Comparison of ENCODE assay signal across 8 cellular contexts in genomic region chr6:109095821-109096084, GRCh38. TPM values are rescaled to one million over a fixed set of nuclear protein-coding genes. Genes with fewer than 3 reads are reported as not detected.
A peak's percentile ranks its signal among the peaks of the same experiment; 100 is the strongest.
DNase-seq lines count a peak whose midpoint lies in the region; ATAC-seq and TF ChIP-seq lines count a peak whose summit lies in the region.

No MANE protein-coding gene starts in this region.

- no peaks in the 10 kb centered on the region for H3K27me3 ChIP-seq in ascending aorta
- H3K27me3 ChIP-seq in right lobe of liver: no peaks in the 10 kb centered on the region
- no peaks in the 10 kb centered on the region for H3K27me3 ChIP-seq in tibial artery

- H3K4me1 ChIP-seq in ascending aorta (peaks cover 2 to 13% of the 10 kb centered on the region in 2 donors), right lobe of liver (peaks cover 0 to 24% (median 0%) of the 10 kb centered on the region in 4 donors), tibial artery (peaks cover 0 to 31% (median 20%) of the 10 kb centered on the region in 4 donors)

- peak overlapping the region; percentile 100 for H3K27ac Mint-ChIP-seq in activated T-cell treated with anti-CD3 and anti-CD28 coated beads, Interleukin-2, amount 50 U/mL, for 24 hours

- peak overlapping the region; percentile 95 for H3K4me3 Mint-ChIP-seq in activated T-cell treated with anti-CD3 and anti-CD28 coated beads, Interleukin-2, amount 50 U/mL, for 24 hours

- WGBS in right lobe of liver (ENCODE audit: insufficient coverage, low coverage, low lambda C conversion rate, missing lambda C conversion rate): 0% methylated on average over 8 of the region's 8 CpGs

- H3K9me3 Mint-ChIP-seq in activated T-cell treated with anti-CD3 and anti-CD28 coated beads, Interleukin-2, amount 50 U/mL, for 24 hours: no peaks in the 10 kb centered on the region

- peaks cover 28% of the 10 kb centered on the region for H3K36me3 Mint-ChIP-seq in activated T-cell treated with anti-CD3 and anti-CD28 coated beads, Interleukin-2, amount 50 U/mL, for 24 hours (ENCODE audit: low read depth)

- H3K9me3 ChIP-seq in ascending aorta (no peaks in the 10 kb centered on the region), right lobe of liver (no peaks in the 10 kb centered on the region), tibial artery (no peaks in the 10 kb centered on the region)

- peaks cover 44% of the 10 kb centered on the region for H3K4me1 Mint-ChIP-seq in activated T-cell treated with anti-CD3 and anti-CD28 coated beads, Interleukin-2, amount 50 U/mL, for 24 hours (ENCODE audit: low read depth)

- H3K27ac ChIP-seq in ascending aorta (peak overlapping the region; percentile 95 to 97), right lobe of liver (peak overlapping the region; percentile 94 to 98 (median 96)), tibial artery (peak overlapping the region; percentile 96 to 97)

- ATAC-seq in right lobe of liver (peak in 2 of 4 donors; percentile 0 to 5), HG02938 (IDR thresholded peaks at IDR 0.05; ENCODE audit: unreplicated experiment) (no peak)

- peak overlapping the region; percentile 64 to 69 for H3K4me3 ChIP-seq in ascending aorta
- peak overlapping the region; percentile 57 to 91 (median 77) for H3K4me3 ChIP-seq in right lobe of liver
- peak overlapping the region; percentile 64 to 74 for H3K4me3 ChIP-seq in tibial artery

- no peak for DNase-seq in activated T-cell treated with anti-CD3 and anti-CD28 coated beads, Interleukin-2, amount 50 U/mL, for 24 hours
- DNase-seq in activated T-cell treated with anti-CD3 and anti-CD28 coated beads, Interleukin-2, amount 50 U/mL, for 48 hours: no peak
- DNase-seq in ascending aorta (ENCODE audit: low spot score in 2 of 2) (no peak), right lobe of liver (no peak), tibial artery (no peak), SIG-M5 treated with dmso at 0.1 percent for 504 hours (lab: John Stamatoyannopoulos, UW; ENCODE audit: unreplicated experiment) (no peak)
- DNase-seq in activated CD4-positive, alpha-beta T cell treated with anti-CD3 and anti-CD28 coated beads, Interleukin-2, amount 50 U/mL, for 4 hours: no peak

- TF ChIP-seq CTCF in ascending aorta (IDR thresholded peaks at IDR 0.05): no peak
- TF ChIP-seq CTCF in right lobe of liver (IDR thresholded peaks at IDR 0.05): no peak
- no peak for TF ChIP-seq CTCF in tibial artery (IDR thresholded peaks at IDR 0.05)

- intact Hi-C loops in ascending aorta (cut with DNase I): loop anchor here (1.0 to 10.0 kb wide), 12 partner anchors 15 to 1719 kb away; partner anchors contain the start of genes AK9, CD164, CDK19 and FIG4
- intact Hi-C loops in right lobe of liver (cut with DNase I): no loop called here
- intact Hi-C loops in tibial artery (cut with DNase I; ENCODE audit: low total_unique reads): loop anchor here (10.0 kb wide), 1 partner anchor 289 kb away; the partner anchor contains the start of gene CD164

- no peak for TF ChIP-seq POLR2A in right lobe of liver (IDR thresholded peaks at IDR 0.05)

- H3K36me3 ChIP-seq in ascending aorta (no peaks in the 10 kb centered on the region), right lobe of liver (no peaks in the 10 kb centered on the region), tibial artery (no peaks in the 10 kb centered on the region)

- H3K27me3 Mint-ChIP-seq in activated T-cell treated with anti-CD3 and anti-CD28 coated beads, Interleukin-2, amount 50 U/mL, for 24 hours: no peaks in the 10 kb centered on the region

RNA-seq across cellular contexts. Expression of gene CEP57L1, which starts 0.4 kb away (rescaled TPM):
- total RNA-seq in ascending aorta (1.1 TPM), right lobe of liver (1 to 10 TPM; 6.3 to 9.5 (median 7.6) TPM)

RNA-seq across cellular contexts. Expression of gene SESN1, which starts 1.1 kb away (rescaled TPM):
- total RNA-seq in ascending aorta: 49.0 TPM
- 10 to 100 TPM in 5 of 6 experiments, 1 to 10 TPM in 1; 8.7 to 17.1 (median 11.9) TPM for total RNA-seq in right lobe of liver

Comparison
In these comparisons a context has a peak if more than half of its experiments do, and no peak if none do; other contexts are left out.
1. intact Hi-C loops: an anchor here in ascending aorta (1.0 to 10.0 kb wide) and tibial artery (10.0 kb wide); none called in right lobe of liver.